ENCODE assay signal across 8 cellular contexts in the genomic region with DNA sequence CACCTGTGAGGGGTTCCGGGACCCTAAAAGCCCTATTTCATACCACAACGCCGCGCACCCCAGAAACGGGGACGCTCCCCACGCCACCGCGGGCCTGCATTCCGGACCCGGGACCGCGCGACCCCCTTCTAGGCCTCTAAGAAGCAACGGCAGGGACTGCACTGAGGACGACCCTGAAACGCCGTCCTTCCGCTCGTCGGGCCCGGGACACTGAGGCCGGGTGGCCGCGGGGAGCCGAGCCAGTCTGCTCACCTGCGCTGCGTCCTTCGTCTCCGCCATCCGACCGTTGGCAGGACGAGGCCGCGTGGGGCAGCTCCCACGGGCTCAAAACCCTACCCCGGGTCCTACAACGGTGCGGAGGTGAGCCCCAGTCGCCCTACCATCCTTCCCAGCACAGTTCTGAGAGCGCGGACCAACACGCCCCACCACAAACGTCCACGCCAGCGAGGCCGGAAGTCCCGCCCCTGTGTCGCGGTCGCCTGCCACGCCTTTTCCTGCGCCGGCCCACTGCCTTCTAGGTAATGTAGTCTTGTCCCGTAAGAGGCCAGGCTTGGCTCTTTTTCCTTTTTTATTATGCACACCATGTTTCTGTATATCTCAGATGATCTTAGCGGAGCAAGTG. TPM values are rescaled to one million over a fixed set of nuclear protein-coding genes. Genes with fewer than 3 reads are reported as not detected.
DNase-seq lines count a peak whose midpoint lies in the region; ATAC-seq, FAIRE-seq and TF ChIP-seq lines count a peak whose summit lies in the region.

A gene (minus strand): TSS at position 460 of the 622 bp plus-strand sequence. CDS start 181 bp downstream, at position 279.

- H3K27ac ChIP-seq in caudate nucleus (ENCODE audit: low read depth, low read length) (no peak within 1 kb of the TSS), spleen (peak within 1 kb of the TSS; percentile 9 to 87 (median 74))

- peaks cover 4 to 27% (median 19%) of the 10 kb centered on the region in 6 donors for H3K36me3 ChIP-seq in spleen

- CTCF ChIA-PET in activated B cell treated with CpG ODN at 0.5 μM for 24 hours (lab: Charles Lee): no interaction called here

- WGBS in spleen, 5 donors: 0 to 4% (median 1%) methylated on average over 21 to 56 of the region's 56 CpGs

- H3K4me3 ChIP-seq in spleen: peak within 1 kb of the TSS; percentile 72 to 99 (median 90)

- intact Hi-C loops in activated B cell treated with CpG ODN at 0.5 μM for 24 hours (cut with micrococcal nuclease) (loop anchor here (1.0 kb wide), 6 partner anchors 20 to 279 kb away; a partner anchor contains a TSS), spleen (cut with DNase I; ENCODE audit: low total_unique reads) (no loop called here)

- no peaks in the 10 kb centered on the region for H3K27me3 Mint-ChIP-seq in activated B cell treated with CpG ODN at 0.5 μM for 24 hours

- DNase-seq in ACHN: peak; percentile 55
- peak; percentile 79 for DNase-seq in NCI-H2196 treated with DMSO at 0.1 percent for 48 hours (lab: John Stamatoyannopoulos, UW; ENCODE audit: unreplicated experiment)
- DNase-seq in activated B cell treated with CpG ODN at 0.5 μM for 24 hours: peak; percentile 83
- peak in 60 of 61 donors; percentile 19 to 93 (median 80) for DNase-seq in caudate nucleus (lab: John Stamatoyannopoulos, UW)
- DNase-seq in spleen: peak; percentile 95

- peak; percentile 62 for FAIRE-seq in islet of Langerhans (lab: Jason Lieb, UNC)

- peaks cover 33% of the 10 kb centered on the region for H3K36me3 Mint-ChIP-seq in activated B cell treated with CpG ODN at 0.5 μM for 24 hours (ENCODE audit: low read depth)

- peaks cover 3 to 67% (median 54%) of the 10 kb centered on the region in 8 donors for H3K9me3 ChIP-seq in spleen

- peaks cover 16% of the 10 kb centered on the region for H3K9me3 Mint-ChIP-seq in activated B cell treated with CpG ODN at 0.5 μM for 24 hours

- peak within 1 kb of the TSS; percentile 92 for H3K4me3 Mint-ChIP-seq in activated B cell treated with CpG ODN at 0.5 μM for 24 hours

- peak within 1 kb of the TSS; percentile 69 for H3K27ac Mint-ChIP-seq in activated B cell treated with CpG ODN at 0.5 μM for 24 hours

- TF ChIP-seq POLR2A in spleen (IDR thresholded peaks at IDR 0.05): no peak

- in situ Hi-C loops in ACHN (cut with HindIII; ENCODE audit: low pct_ligation_motif_present, low pct_unique_long_range_greater_than_20kb, low sequenced_read_pairs): no loop called here

- H3K4me1 Mint-ChIP-seq in activated B cell treated with CpG ODN at 0.5 μM for 24 hours: peaks cover 33% of the 10 kb centered on the region

- peaks cover 0 to 5% (median 0%) of the 10 kb centered on the region in 7 donors for H3K27me3 ChIP-seq in spleen (replicated peaks in 1 of 7)

- H3K4me1 ChIP-seq in spleen: peaks cover 10 to 26% (median 19%) of the 10 kb centered on the region in 6 donors

- ATAC-seq in GM18870 (IDR thresholded peaks at IDR 0.05; ENCODE audit: unreplicated experiment) (peak; percentile 76), HG03103 (IDR thresholded peaks at IDR 0.05; ENCODE audit: low read depth, unreplicated experiment) (peak; percentile 95), activated B cell treated with CpG ODN at 0.5 μM for 24 hours (ENCODE audit: low read depth) (peak; percentile 98)

- TF ChIP-seq CTCF in activated B cell treated with CpG ODN at 0.5 μM for 24 hours (IDR thresholded peaks at IDR 0.05): no peak
- TF ChIP-seq CTCF in spleen (IDR thresholded peaks at IDR 0.05 in 8 of 11, conservative IDR thresholded peaks at IDR 0.05 in 3 of 11): no peak

- POLR2A ChIA-PET in activated B cell treated with CpG ODN at 0.5 μM for 24 hours (lab: Charles Lee): interaction anchor here (0.6 to 1.5 kb wide), 3 partner anchors 25 to 888 kb away, joined by 3 read pairs; a partner anchor contains a TSS

RNA-seq across cellular contexts. Expression of the gene that starts here (rescaled TPM):
- total RNA-seq in activated B cell treated with CpG ODN at 0.5 μM for 24 hours: 16.8 and 18.7 TPM in 2 replicates
- 10 to 100 TPM; 10.5 to 39.5 (median 13.3) TPM for total RNA-seq in spleen
- 1 to 10 TPM; 5.4 to 6.4 (median 5.4) TPM for polyA plus RNA-seq in spleen
